8 cellular contexts compared by ENCODE assay signal in genomic region chr11:95254139-95254704, GRCh38. TPM values are rescaled to one million over a fixed set of nuclear protein-coding genes. Genes with fewer than 3 reads are reported as not detected.
A peak's percentile ranks its signal among the peaks of the same experiment; 100 is the strongest.
DNase-seq lines count a peak whose midpoint lies in the region; ATAC-seq and TF ChIP-seq lines count a peak whose summit lies in the region.

No MANE protein-coding gene starts in this region.

- H3K4me3 ChIP-seq in GM12864 (ENCODE audit: low read depth, low read length) (peak overlapping the region; percentile 37), ascending aorta (peak overlapping the region; percentile 46 to 49), right cardiac atrium (ENCODE audit: low read length) (peak overlapping the region; percentile 52), vagina (peak overlapping the region; percentile 24 to 29)

- intact Hi-C loops in ascending aorta (cut with DNase I) (loop anchor here (1.0 kb wide), 1 partner anchor 23 kb away; the partner anchor contains the start of gene SESN3), right cardiac atrium (cut with DNase I) (no loop called here), vagina (cut with DNase I) (no loop called here)

- H3K27ac ChIP-seq in ascending aorta (peak overlapping the region in 1 of 2 donors; percentile 32), right cardiac atrium (ENCODE audit: low read length) (no peak overlapping the region), vagina (peak overlapping the region; percentile 74)

- TF ChIP-seq CTCF in GM12864 (IDR thresholded peaks at IDR 0.05; ENCODE audit: low read depth, low read length, missing control alignments) (no peak), ascending aorta (IDR thresholded peaks at IDR 0.05) (no peak), vagina (IDR thresholded peaks at IDR 0.05) (no peak)

- TF ChIP-seq POLR2A in vagina (IDR thresholded peaks at IDR 0.05), result peak in 1 of 2 donors; percentile 22

- H3K9me3 ChIP-seq in ascending aorta (no peaks in the 10 kb centered on the region), right cardiac atrium (ENCODE audit: control insufficient read depth, low read length) (no peaks in the 10 kb centered on the region), vagina (no peaks in the 10 kb centered on the region)

- ATAC-seq in HG02623 (IDR thresholded peaks at IDR 0.05; ENCODE audit: unreplicated experiment), result peak; percentile 97
- ATAC-seq in right cardiac atrium, result peak; percentile 98 to 99

- H3K36me3 ChIP-seq in ascending aorta (no peaks in the 10 kb centered on the region), vagina (no peaks in the 10 kb centered on the region)

- peak; percentile 95 for DNase-seq in GM12864 (ENCODE audit: low read depth)
- DNase-seq in NCI-H128 (lab: John Stamatoyannopoulos, UW; ENCODE audit: unreplicated experiment), result peak; percentile 84
- DNase-seq in T-helper 1 cell, result peak; percentile 39 to 91 (median 61)
- peak; percentile 56 to 91 for DNase-seq in ascending aorta (ENCODE audit: low spot score in 2 of 2)
- peak; percentile 68 to 84 (median 75) for DNase-seq in right cardiac atrium
- DNase-seq in putamen (ENCODE audit: low spot score), result peak; percentile 94
- peak in 1 of 2 donors; percentile 93 for DNase-seq in vagina (ENCODE audit: extremely low spot score in 2 of 2)

- 2% methylated on average over 8 of the region's 8 CpGs for WGBS in right cardiac atrium

- no peaks in the 10 kb centered on the region for H3K27me3 ChIP-seq in ascending aorta
- no peaks in the 10 kb centered on the region for H3K27me3 ChIP-seq in right cardiac atrium (ENCODE audit: control insufficient read depth, insufficient read depth)
- H3K27me3 ChIP-seq in vagina, result no peaks in the 10 kb centered on the region

- peaks cover 0 to 3% of the 10 kb centered on the region in 2 donors for H3K4me1 ChIP-seq in ascending aorta
- H3K4me1 ChIP-seq in right cardiac atrium (ENCODE audit: control insufficient read depth, insufficient read depth, low read length), result no peaks in the 10 kb centered on the region
- H3K4me1 ChIP-seq in vagina, result peaks cover 16% of the 10 kb centered on the region

RNA-seq across cellular contexts. Expression of gene SESN3, which starts 23.2 kb away (rescaled TPM):
- total RNA-seq in ascending aorta (15.1 TPM), right cardiac atrium (10 to 100 TPM in 3 of 4 donors, 1 to 10 TPM in 1; 9.1 to 15.3 (median 12.0) TPM), vagina (28.2 TPM)
- 3.2 TPM for polyA plus RNA-seq in right cardiac atrium
